ENCODE assay signal across 8 cellular contexts in the genomic region with DNA sequence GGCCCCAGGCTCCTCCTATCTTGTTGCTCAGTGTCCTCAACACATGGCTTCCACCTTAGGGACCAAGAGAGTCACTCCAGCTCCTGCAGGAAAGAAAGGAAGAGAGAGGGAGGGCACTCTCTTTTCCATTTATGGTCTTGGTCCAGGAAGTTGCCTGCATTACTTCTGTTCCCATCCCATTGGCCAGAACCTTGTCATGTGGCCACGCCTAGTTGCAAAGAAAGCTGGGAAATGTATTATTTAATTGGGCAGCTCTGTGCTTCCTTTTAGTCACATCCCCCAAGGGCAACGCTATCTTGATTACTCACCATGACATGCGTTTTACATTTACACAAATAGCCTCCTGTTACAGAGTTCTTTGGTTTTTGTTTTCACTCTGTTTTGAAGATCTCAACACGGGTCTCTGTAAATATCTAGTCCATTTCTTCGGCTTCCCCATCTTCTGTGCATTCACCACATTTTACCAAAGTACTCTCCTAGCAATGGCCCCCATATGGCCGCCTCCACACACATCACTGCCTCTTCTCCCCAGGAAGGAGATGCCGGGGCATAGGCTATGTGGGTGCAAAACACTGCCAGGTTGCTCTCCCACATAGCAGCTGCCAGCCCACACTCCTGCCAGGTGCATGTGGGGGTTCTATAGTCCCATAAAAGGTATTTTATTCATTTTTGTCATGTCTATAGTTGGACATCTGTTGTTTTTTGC.
A peak's percentile ranks its signal among the peaks of the same experiment; 100 is the strongest.
DNase-seq lines count a peak whose midpoint lies in the region; ATAC-seq lines count a peak whose summit lies in the region.

No MANE protein-coding gene starts in this region.

- peak; percentile 46 for DNase-seq in Ammon's horn (ENCODE audit: low spot score)
- DNase-seq in GOT3 (lab: John Stamatoyannopoulos, UW) = peak; percentile 54
- DNase-seq in SIG-M5 treated with dmso at 0.1 percent for 504 hours (lab: John Stamatoyannopoulos, UW; ENCODE audit: unreplicated experiment) = peak; percentile 100
- peak; percentile 96 for DNase-seq in fibroblast of gingiva (ENCODE audit: low read depth)
- DNase-seq in skeletal muscle cell (ENCODE audit: low read depth) = peak; percentile 76
- no peak for DNase-seq in OCI-M2 (lab: John Stamatoyannopoulos, UW; ENCODE audit: unreplicated experiment)
- no peak for DNase-seq in 8988T

- no peak for ATAC-seq in HG02840 (IDR thresholded peaks at IDR 0.05; ENCODE audit: low FRiP score, unreplicated experiment)

- no peak overlapping the region for H3K4me3 ChIP-seq in skeletal muscle cell (ENCODE audit: low read depth, low read length)

Comparison
In these comparisons a context has a peak if more than half of its experiments do, and no peak if none do; other contexts are left out.
1. DNase-seq: peak in Ammon's horn (single experiment), GOT3 (single experiment), SIG-M5 treated with dmso at 0.1 percent for 504 hours (single experiment), fibroblast of gingiva (single experiment) and skeletal muscle cell (single experiment); none in OCI-M2 (single experiment) and 8988T (single experiment).